12 cellular contexts compared by ENCODE assay signal in the genomic region with DNA sequence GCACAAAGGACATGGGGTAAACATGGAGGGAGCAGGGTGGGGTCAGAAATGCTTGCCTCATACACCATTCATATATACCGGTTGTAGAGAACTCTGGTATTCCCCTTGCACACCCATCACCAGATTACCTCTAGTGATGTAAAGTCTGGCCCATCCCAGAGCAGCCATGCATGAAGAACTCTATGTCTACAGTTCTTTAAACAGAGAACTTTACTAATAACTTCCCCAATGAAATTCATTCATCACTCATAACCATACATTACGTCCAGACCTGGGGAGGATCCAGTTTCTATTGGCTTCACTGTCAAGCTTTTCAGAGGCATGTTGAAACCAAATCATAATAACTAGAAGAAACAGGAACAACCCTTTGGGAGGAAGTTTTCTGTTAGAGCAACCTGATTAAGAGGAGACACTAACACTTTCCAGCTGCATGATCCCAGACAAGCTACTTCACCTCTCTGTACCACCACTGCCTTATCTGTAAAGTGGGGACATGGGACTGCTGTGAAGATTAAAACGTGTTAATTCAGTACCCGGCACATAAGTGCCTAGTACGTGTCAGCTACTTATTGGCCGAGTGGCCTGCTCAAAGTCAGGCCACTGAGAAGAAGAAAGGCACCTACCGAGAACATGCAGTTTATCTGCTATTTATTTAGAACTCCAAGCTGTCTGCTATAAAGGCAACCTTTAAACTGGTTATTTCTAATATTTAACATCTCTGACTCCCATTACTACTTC. TPM values are rescaled to one million over a fixed set of nuclear protein-coding genes. Genes with fewer than 3 reads are reported as not detected.
DNase-seq lines count a peak whose midpoint lies in the region; ATAC-seq and TF ChIP-seq lines count a peak whose summit lies in the region.
"Had no signal": no experiment of that assay in that cellular context is flagged by ENCODE, and none has a peak within 500 bp of the region (broad histone marks: within the 10 kb centered on the region; RNA-seq: fewer than 3 reads in every experiment).

No MANE protein-coding gene starts in this region.

- H3K4me3 ChIP-seq in ascending aorta (no peak overlapping the region), Peyer's patch (no peak overlapping the region)
- H3K4me3 ChIP-seq: neural progenitor cell had no signal

- peaks cover 8 to 12% (median 9%) of the 10 kb centered on the region in 3 donors for H3K27me3 Mint-ChIP-seq in naive B cell

- H3K4me1 ChIP-seq in ascending aorta: no peaks in the 10 kb centered on the region
- no peaks in the 10 kb centered on the region for H3K4me1 ChIP-seq in Peyer's patch
- H3K4me1 ChIP-seq: neural progenitor cell had no signal

- H3K9me3 Mint-ChIP-seq in naive B cell: peaks cover 0 to 12% (median 3%) of the 10 kb centered on the region in 7 donors

- H3K9me3 ChIP-seq in ascending aorta (no peaks in the 10 kb centered on the region), Peyer's patch (no peaks in the 10 kb centered on the region)

- peak overlapping the region in 3 of 8 donors; percentile 9 to 56 (median 33) for H3K4me3 Mint-ChIP-seq in naive B cell
- H3K4me3 Mint-ChIP-seq: activated CD8-positive, alpha-beta T cell treated with anti-CD3 and anti-CD28 coated beads for 36 hours; brain; neural progenitor cell had no signal

- TF ChIP-seq CTCF in ascending aorta (IDR thresholded peaks at IDR 0.05) (no peak), Peyer's patch (IDR thresholded peaks at IDR 0.05) (no peak)

- peaks cover 5 to 9% of the 10 kb centered on the region in 2 donors for H3K36me3 Mint-ChIP-seq in naive B cell

- H3K36me3 ChIP-seq in ascending aorta (no peaks in the 10 kb centered on the region), Peyer's patch (no peaks in the 10 kb centered on the region)

- H3K27ac ChIP-seq in ascending aorta (no peak overlapping the region), Peyer's patch (no peak overlapping the region)
- H3K27ac ChIP-seq: neural progenitor cell had no signal

- ATAC-seq in HG02642 (IDR thresholded peaks at IDR 0.05; ENCODE audit: poor library complexity, unreplicated experiment): peak; percentile 91
- ATAC-seq in HG03558 (IDR thresholded peaks at IDR 0.05; ENCODE audit: extremely low read depth, unreplicated experiment): peak; percentile 93
- peak; percentile 94 to 96 for ATAC-seq in naive B cell (ENCODE audit: low read depth in 2 of 2)
- ATAC-seq: activated CD8-positive, alpha-beta T cell treated with anti-CD3 and anti-CD28 coated beads for 36 hours had no signal

- H3K27me3 ChIP-seq in ascending aorta (no peaks in the 10 kb centered on the region), Peyer's patch (no peaks in the 10 kb centered on the region)
- H3K27me3 ChIP-seq: neural progenitor cell had no signal

- DNase-seq in GM19238 (ENCODE audit: insufficient read length, low spot score): peak; percentile 15
- DNase-seq in naive B cell: peak; percentile 81
- DNase-seq in ascending aorta (ENCODE audit: low spot score in 2 of 2): no peak
- DNase-seq in putamen (ENCODE audit: low spot score): no peak
- no peak for DNase-seq in dermis blood vessel endothelial cell
- no peak for DNase-seq in Peyer's patch
- DNase-seq: activated CD8-positive, alpha-beta T cell treated with anti-CD3 and anti-CD28 coated beads for 36 hours; hypothalamus had no signal

- TF ChIP-seq POLR2A in Peyer's patch (IDR thresholded peaks at IDR 0.05): no peak

- H3K4me1 Mint-ChIP-seq in naive B cell: peaks cover 19 to 23% (median 19%) of the 10 kb centered on the region in 3 donors
- H3K4me1 Mint-ChIP-seq: brain had no signal

- peak overlapping the region; percentile 72 to 95 (median 90) for H3K27ac Mint-ChIP-seq in naive B cell
- H3K27ac Mint-ChIP-seq: activated CD8-positive, alpha-beta T cell treated with anti-CD3 and anti-CD28 coated beads for 36 hours; brain; neural progenitor cell had no signal

- intact Hi-C loops in ascending aorta (cut with DNase I): no loop called here

RNA-seq across cellular contexts. Expression of a gene that starts 59.7 kb away (rescaled TPM):
- polyA plus RNA-seq in naive B cell (ENCODE audit: low read depth in 6 of 6): 1 to 10 TPM in 2 of 6 donors, under 1 TPM in 3, not detected in 1; 0.35 to 1.8 (median 0.75) TPM
- not detected for total RNA-seq in ascending aorta
- 13.4 and 41.5 TPM in 2 replicates for total RNA-seq in dermis blood vessel endothelial cell
- total RNA-seq in Peyer's patch: 1 to 10 TPM in 1 of 4 donors, not detected in 3; 1.1 TPM

Comparison
In these comparisons a context has a peak if more than half of its experiments do, and no peak if none do; other contexts are left out.
1. DNase-seq: peak in GM19238 (single experiment) and naive B cell (single experiment); none in ascending aorta (0 of 2), putamen (single experiment), dermis blood vessel endothelial cell (single experiment) and Peyer's patch (0 of 3).
2. Peak in every context shown above with its lines, with median percentiles within 50 percentile points of each other: ATAC-seq.